In genomic region chr19:41563847-41564514, GRCh38 we compare ENCODE assay signal across 9 cellular contexts. TPM values are rescaled to one million over a fixed set of nuclear protein-coding genes. Genes with fewer than 3 reads are reported as not detected.
DNase-seq lines count a peak whose midpoint lies in the region.
"Had no signal": no experiment of that assay in that cellular context is flagged by ENCODE, and none has a peak within 500 bp of the region (broad histone marks: within the 10 kb centered on the region; RNA-seq: fewer than 3 reads in every experiment).

No MANE protein-coding gene starts in this region.

- H3K36me3 ChIP-seq in CD4-positive, alpha-beta memory T cell (ENCODE audit: insufficient read depth, low read length), result no peaks in the 10 kb centered on the region
- H3K36me3 ChIP-seq in HUES48 (ENCODE audit: control insufficient read depth, insufficient read depth, low read length), result no peaks in the 10 kb centered on the region

- peak overlapping the region in 6 of 7 donors; percentile 82 to 94 (median 88) for H3K27ac Mint-ChIP-seq in CD4-positive, alpha-beta memory T cell

- peak in 4 of 5 donors; percentile 58 to 88 (median 66) for DNase-seq in CD4-positive, alpha-beta memory T cell
- DNase-seq in activated CD8-positive, alpha-beta memory T cell treated with anti-CD3 and anti-CD28 coated beads, Interleukin-2, amount 50 U/mL, for 4 hours, result peak; percentile 59
- DNase-seq in left kidney (ENCODE audit: low read depth, low spot score) (peak; percentile 21), NCI-H1092 treated with DMSO at 0.1 percent for 48 hours (lab: John Stamatoyannopoulos, UW) (no peak), amygdala (lab: John Stamatoyannopoulos, UW) (no peak), ACHN (no peak), SW 1271 (lab: John Stamatoyannopoulos, UW) (no peak)
- DNase-seq: amniotic stem cell had no signal

- peak overlapping the region; percentile 28 for H3K27ac ChIP-seq in CD4-positive, alpha-beta memory T cell (ENCODE audit: low read depth, low read length)
- H3K27ac ChIP-seq in HUES48 (ENCODE audit: low read depth, low read length), result no peak overlapping the region

- H3K4me1 ChIP-seq in CD4-positive, alpha-beta memory T cell (ENCODE audit: insufficient read depth, low read length), result peaks cover 75% of the 10 kb centered on the region
- no peaks in the 10 kb centered on the region for H3K4me1 ChIP-seq in HUES48 (ENCODE audit: control insufficient read depth, insufficient read depth, low read length)

- POLR2A ChIA-PET in CD4-positive, alpha-beta memory T cell (lab: Charles Lee; ENCODE audit: partially characterized antibody), result interaction anchor here (1.2 to 22.7 kb wide), 10 partner anchors 8 to 114 kb away, joined by 3 to 547 read pairs (median 6); partner anchors contain the start of gene CEACAM21

- no peaks in the 10 kb centered on the region for H3K9me3 Mint-ChIP-seq in CD4-positive, alpha-beta memory T cell

- intact Hi-C loops in CD4-positive, alpha-beta memory T cell (cut with micrococcal nuclease), result loop anchor here (1.0 to 2.0 kb wide), 3 partner anchors 14 to 115 kb away; no protein-coding TSS in a partner anchor

- CTCF ChIA-PET in CD4-positive, alpha-beta memory T cell (lab: Charles Lee; ENCODE audit: partially characterized antibody), result interaction anchor here (0.9 to 18.0 kb wide), 15 partner anchors 8 to 200 kb away, joined by 3 to 561 read pairs (median 6); partner anchors contain the start of genes B9D2 and CEACAM21

- H3K9me3 ChIP-seq in CD4-positive, alpha-beta memory T cell (ENCODE audit: control insufficient read depth in 1 of 2, low read length in 2 of 2), result no peaks in the 10 kb centered on the region
- H3K9me3 ChIP-seq in HUES48 (ENCODE audit: control insufficient read depth, insufficient read depth, low read length), result no peaks in the 10 kb centered on the region

- peaks cover 54 to 91% (median 70%) of the 10 kb centered on the region in 4 donors for H3K4me1 Mint-ChIP-seq in CD4-positive, alpha-beta memory T cell

- H3K27me3 Mint-ChIP-seq in CD4-positive, alpha-beta memory T cell, result no peaks in the 10 kb centered on the region

- H3K36me3 Mint-ChIP-seq in CD4-positive, alpha-beta memory T cell, result peaks cover 44 to 54% of the 10 kb centered on the region in 2 donors

- peak overlapping the region in 1 of 2 donors; percentile 36 for H3K4me3 ChIP-seq in CD4-positive, alpha-beta memory T cell (ENCODE audit: low read length in 2 of 2)
- H3K4me3 ChIP-seq in HUES48 (ENCODE audit: low read depth, low read length), result peak overlapping the region; percentile 24

- no peaks in the 10 kb centered on the region for H3K27me3 ChIP-seq in CD4-positive, alpha-beta memory T cell (ENCODE audit: insufficient read depth, low read length)
- peaks cover 88% of the 10 kb centered on the region for H3K27me3 ChIP-seq in HUES48 (ENCODE audit: control insufficient read depth, insufficient read depth, low read length)

- H3K4me3 Mint-ChIP-seq in CD4-positive, alpha-beta memory T cell, result peak overlapping the region; percentile 31 to 85 (median 70)

- in situ Hi-C loops in ACHN (cut with HindIII; ENCODE audit: low pct_ligation_motif_present, low pct_unique_long_range_greater_than_20kb, low sequenced_read_pairs), result no loop called here

- no peak overlapping the region for H3K9ac ChIP-seq in HUES48 (ENCODE audit: low read depth, low read length)

RNA-seq across cellular contexts. Expression of gene CEACAM21, which starts 12.0 kb away (rescaled TPM):
- total RNA-seq in CD4-positive, alpha-beta memory T cell, result 10 to 100 TPM; 42.8 to 48.7 TPM
- polyA plus RNA-seq in CD4-positive, alpha-beta memory T cell, result 10 to 100 TPM; 60.4 to 61.2 TPM

Comparison
In these comparisons a context has a peak if more than half of its experiments do, and no peak if none do; other contexts are left out.
1. DNase-seq: peak in CD4-positive, alpha-beta memory T cell (4 of 5), activated CD8-positive, alpha-beta memory T cell treated with anti-CD3 and anti-CD28 coated beads, Interleukin-2, amount 50 U/mL, for 4 hours (single experiment) and left kidney (single experiment); none in NCI-H1092 treated with DMSO at 0.1 percent for 48 hours (single experiment), amygdala (0 of 56), ACHN (single experiment) and SW 1271 (0 of 2).